ENCODE assay signal across 1 cellular context in genomic region chr2:207861789-207862188, GRCh38.
TF ChIP-seq lines count a peak whose summit lies in the region.

No MANE protein-coding gene starts in this region.

TF ChIP-seq in GM23338, 12 proteins besides CTCF, POLR2A, EP300 and RAD21 (continued from another document):
- TF ChIP-seq ZNF462 (CRISPR knock-in tag; IDR thresholded peaks at IDR 0.05) (no peak), REST (IDR thresholded peaks at IDR 0.05; ENCODE audit: unreplicated experiment) (no peak), JUNB (IDR thresholded peaks at IDR 0.05; ENCODE audit: unreplicated experiment) (no peak), CREB1 (CRISPR knock-in tag; IDR thresholded peaks at IDR 0.05; ENCODE audit: low read depth) (no peak), EZH2 (IDR thresholded peaks at IDR 0.05; ENCODE audit: low read depth, unreplicated experiment) (no peak), EZH2phosphoT487 (IDR thresholded peaks at IDR 0.05; ENCODE audit: unreplicated experiment) (no peak), STAT1 (IDR thresholded peaks at IDR 0.05; ENCODE audit: unreplicated experiment) (no peak), ZNF331 (CRISPR knock-in tag; IDR thresholded peaks at IDR 0.05; ENCODE audit: low read depth) (no peak), NANOG (IDR thresholded peaks at IDR 0.05; ENCODE audit: borderline replicate concordance) (no peak)
